Comparison of ENCODE assay signal across 11 cellular contexts in genomic region chr14:94143239-94143638, GRCh38.
DNase-seq lines count a peak whose midpoint lies in the region; ATAC-seq, FAIRE-seq and TF ChIP-seq lines count a peak whose summit lies in the region.
"Had no signal": no experiment of that assay in that cellular context is flagged by ENCODE, and none has a peak within 500 bp of the region (broad histone marks: within the 10 kb centered on the region; RNA-seq: fewer than 3 reads in every experiment).

No MANE protein-coding gene starts in this region.

- no peak for DNase-seq in D721Med (ENCODE audit: insufficient read length, low spot score)
- peak; percentile 73 for DNase-seq in WERI-Rb-1
- DNase-seq in islet precursor cell: peak; percentile 60
- no peak for DNase-seq in SIG-M5 treated with dmso at 0.1 percent for 504 hours (lab: John Stamatoyannopoulos, UW; ENCODE audit: unreplicated experiment)
- no peak for DNase-seq in GM19240 (ENCODE audit: insufficient read length, low spot score)
- no peak for DNase-seq in AG08396 (ENCODE audit: low spot score)
- DNase-seq: gastrocnemius medialis, NCI-H446, T1000 had no signal

- no peak for FAIRE-seq in D721Med (lab: Jason Lieb, UNC)

- H3K27ac ChIP-seq in WERI-Rb-1: no peak overlapping the region; the same call in 1 of the 2 replicates
- H3K27ac ChIP-seq: gastrocnemius medialis, HL-60 had no signal

- ATAC-seq in GM19351 (IDR thresholded peaks at IDR 0.05; ENCODE audit: unreplicated experiment): peak; percentile 61
- ATAC-seq: gastrocnemius medialis had no signal

- H3K9me3 ChIP-seq in WERI-Rb-1 (ENCODE audit: severe bottlenecking): no peaks in the 10 kb centered on the region
- H3K9me3 ChIP-seq: gastrocnemius medialis had no signal

- no peaks in the 10 kb centered on the region for H3K36me3 ChIP-seq in WERI-Rb-1
- H3K36me3 ChIP-seq: gastrocnemius medialis had no signal

- H3K4me3 ChIP-seq in WERI-Rb-1 (ENCODE audit: low read depth, low read length): no peak overlapping the region
- H3K4me3 ChIP-seq: gastrocnemius medialis had no signal

- H3K27me3 ChIP-seq in WERI-Rb-1 (ENCODE audit: insufficient read depth, low read depth, severe bottlenecking): no peaks in the 10 kb centered on the region
- H3K27me3 ChIP-seq: gastrocnemius medialis had no signal

- TF ChIP-seq CTCF in D721Med (IDR thresholded peaks at IDR 0.05; ENCODE audit: insufficient read depth, missing control alignments): peak; percentile 1
- TF ChIP-seq CTCF in WERI-Rb-1 (IDR thresholded peaks at IDR 0.05; ENCODE audit: low read depth, low read length): peak; percentile 64

Comparison
In these comparisons a context has a peak if more than half of its experiments do, and no peak if none do; other contexts are left out.
1. DNase-seq: peak in WERI-Rb-1 (single experiment) and islet precursor cell (single experiment); none in D721Med (single experiment), SIG-M5 treated with dmso at 0.1 percent for 504 hours (single experiment), GM19240 (single experiment) and AG08396 (single experiment).